9 cellular contexts compared by ENCODE assay signal in the genomic region with DNA sequence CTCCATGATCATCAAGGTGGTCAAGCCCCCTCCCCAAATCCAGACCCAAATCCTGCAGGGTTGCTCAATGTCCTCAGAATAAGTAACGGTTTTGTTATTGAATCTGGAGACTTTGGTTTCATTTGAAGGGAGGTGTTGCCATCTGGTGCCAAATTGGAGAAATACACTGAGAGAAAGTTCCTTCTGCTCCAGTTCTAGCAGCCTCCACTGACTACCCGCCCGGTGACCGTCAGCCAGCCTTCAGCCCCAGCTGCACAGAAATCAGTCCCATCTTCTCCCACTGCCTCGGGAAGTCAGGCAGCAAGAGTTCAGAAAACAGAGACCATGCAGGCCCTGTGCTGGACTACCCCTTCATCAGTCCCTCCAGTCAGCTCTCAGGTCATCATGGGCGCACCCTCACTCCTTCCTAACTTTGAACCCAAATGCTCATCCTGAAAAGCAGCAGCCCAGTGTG. TPM values are rescaled to one million over a fixed set of nuclear protein-coding genes. Genes with fewer than 3 reads are reported as not detected.
DNase-seq lines count a peak whose midpoint lies in the region; ATAC-seq and TF ChIP-seq lines count a peak whose summit lies in the region.
"Had no signal": no experiment of that assay in that cellular context is flagged by ENCODE, and none has a peak within 500 bp of the region (broad histone marks: within the 10 kb centered on the region; RNA-seq: fewer than 3 reads in every experiment).

No MANE protein-coding gene starts in this region.

- no peaks in the 10 kb centered on the region for H3K36me3 ChIP-seq in BE2C
- no peaks in the 10 kb centered on the region for H3K36me3 ChIP-seq in breast epithelium

- no peak overlapping the region for H3K27ac ChIP-seq in breast epithelium

- TF ChIP-seq CTCF in BE2C (IDR thresholded peaks at IDR 0.05; ENCODE audit: low read depth, low read length) (peak; percentile 80), breast epithelium (IDR thresholded peaks at IDR 0.05) (peak; percentile 14 to 91 (median 83))

- H3K9me3 ChIP-seq in BE2C (no peaks in the 10 kb centered on the region), breast epithelium (no peaks in the 10 kb centered on the region)

- TF ChIP-seq POLR2A in breast epithelium (IDR thresholded peaks at IDR 0.05) = no peak

- intact Hi-C loops in breast epithelium (cut with DNase I; ENCODE audit: low total_unique reads) = loop anchor here (1.0 kb wide), 1 partner anchor 214 kb away; no protein-coding TSS in a partner anchor

- ATAC-seq in GM18502 (IDR thresholded peaks at IDR 0.05; ENCODE audit: poor library complexity, unreplicated experiment) = peak; percentile 62

- no peaks in the 10 kb centered on the region for H3K27me3 ChIP-seq in BE2C
- H3K27me3 ChIP-seq in breast epithelium = no peaks in the 10 kb centered on the region

- DNase-seq in BE2C (peak; percentile 67), Kasumi-1 (lab: John Stamatoyannopoulos, UW) (peak; percentile 69 to 82), RPMI8226 (peak; percentile 47), breast epithelium (ENCODE audit: low spot score in 2 of 2) (no peak), islet precursor cell (peak; percentile 76), stromal cell of bone marrow (ENCODE audit: low read depth) (peak; percentile 53), HPDE6-E6E7 (ENCODE audit: extremely low spot score) (no peak)

- H3K4me1 ChIP-seq in BE2C (no peaks in the 10 kb centered on the region), breast epithelium (no peaks in the 10 kb centered on the region)

- H3K4me3 ChIP-seq in BE2C (ENCODE audit: low read depth, low read length) (no peak overlapping the region), breast epithelium (no peak overlapping the region)

RNA-seq across cellular contexts. Expression of gene PKDCC, which starts 38.7 kb away (rescaled TPM):
- polyA plus RNA-seq in BE2C (2012; ENCODE audit: insufficient read depth, insufficient read length, low read depth) = 91.9 TPM
- 100 to 1,000 TPM in 1 of 3 donors, 10 to 100 TPM in 2; 19.3 to 131 (median 95.4) TPM for total RNA-seq in breast epithelium
- polyA plus RNA-seq: IgD-negative memory B cell had no signal

Comparison
In these comparisons a context has a peak if more than half of its experiments do, and no peak if none do; other contexts are left out.
1. DNase-seq: peak in BE2C (single experiment), Kasumi-1 (2 of 2), RPMI8226 (single experiment), islet precursor cell (single experiment) and stromal cell of bone marrow (single experiment); none in breast epithelium (0 of 2) and HPDE6-E6E7 (single experiment).